In genomic region chr2:219287569-219288265, GRCh38 we compare ENCODE assay signal across 19 cellular contexts. TPM values are rescaled to one million over a fixed set of nuclear protein-coding genes. Genes with fewer than 3 reads are reported as not detected.
DNase-seq lines count a peak whose midpoint lies in the region; ATAC-seq, FAIRE-seq and TF ChIP-seq lines count a peak whose summit lies in the region.
"Had no signal": no experiment of that assay in that cellular context is flagged by ENCODE, and none has a peak within 500 bp of the region (broad histone marks: within the 10 kb centered on the region; RNA-seq: fewer than 3 reads in every experiment).

No MANE protein-coding gene starts in this region.

- H3K9me3 Mint-ChIP-seq in effector memory CD8-positive, alpha-beta T cell, result no peaks in the 10 kb centered on the region
- no peaks in the 10 kb centered on the region for H3K9me3 Mint-ChIP-seq in stimulated activated effector memory CD8-positive, alpha-beta T cell treated with anti-CD3 and anti-CD28 coated beads, Interleukin-12 subunit alpha, Interleukin-12 subunit beta, amount 100 ng/mL, for 72 hours
- no peaks in the 10 kb centered on the region for H3K9me3 Mint-ChIP-seq in activated CD8-positive, alpha-beta memory T cell treated with anti-CD3 and anti-CD28 coated beads, Interleukin-2, amount 10 ng/mL, durations not matched to agents 7 days and 5 days (ENCODE audit: low read depth)

- H3K4me3 Mint-ChIP-seq in effector memory CD8-positive, alpha-beta T cell, result no peak overlapping the region
- H3K4me3 Mint-ChIP-seq in stimulated activated effector memory CD8-positive, alpha-beta T cell treated with anti-CD3 and anti-CD28 coated beads, Interleukin-12 subunit alpha, Interleukin-12 subunit beta, amount 100 ng/mL, for 72 hours, result no peak overlapping the region
- H3K4me3 Mint-ChIP-seq in activated CD8-positive, alpha-beta memory T cell treated with anti-CD3 and anti-CD28 coated beads, Interleukin-2, amount 10 ng/mL, durations not matched to agents 7 days and 5 days, result no peak overlapping the region
- H3K4me3 Mint-ChIP-seq: CD14-positive monocyte had no signal

- intact Hi-C loops in ascending aorta (cut with DNase I), result no loop called here

- H3K36me3 ChIP-seq in ascending aorta, result peaks cover 25 to 30% of the 10 kb centered on the region in 2 donors

- H3K27ac ChIP-seq in RWPE1 (peak overlapping the region; percentile 98), ascending aorta (peak overlapping the region in 1 of 2 donors; percentile 38)
- H3K27ac ChIP-seq: brain microvascular endothelial cell, VCaP had no signal

- no peak for ATAC-seq in effector memory CD8-positive, alpha-beta T cell (replicated peaks)
- ATAC-seq in stimulated activated effector memory CD8-positive, alpha-beta T cell treated with anti-CD3 and anti-CD28 coated beads, Interleukin-12 subunit alpha, Interleukin-12 subunit beta, amount 100 ng/mL, for 72 hours, result no peak
- ATAC-seq in activated CD8-positive, alpha-beta memory T cell treated with anti-CD3 and anti-CD28 coated beads, Interleukin-2, amount 10 ng/mL, durations not matched to agents 7 days and 5 days, result no peak
- ATAC-seq: PC-3; stimulated activated naive CD8-positive, alpha-beta T cell treated with anti-CD3 and anti-CD28 coated beads, Interleukin-15, Interleukin-2, amounts not matched to agents 100 U/mL and 50 U/mL, for 24 hours had no signal

- peaks cover 5 to 17% of the 10 kb centered on the region in 2 donors for H3K4me1 ChIP-seq in ascending aorta

- peaks cover 2 to 6% of the 10 kb centered on the region in 2 donors for H3K4me1 Mint-ChIP-seq in effector memory CD8-positive, alpha-beta T cell (ENCODE audit: low read depth in 2 of 2)
- H3K4me1 Mint-ChIP-seq in stimulated activated effector memory CD8-positive, alpha-beta T cell treated with anti-CD3 and anti-CD28 coated beads, Interleukin-12 subunit alpha, Interleukin-12 subunit beta, amount 100 ng/mL, for 72 hours, result peaks cover 28% of the 10 kb centered on the region
- peaks cover 2% of the 10 kb centered on the region for H3K4me1 Mint-ChIP-seq in activated CD8-positive, alpha-beta memory T cell treated with anti-CD3 and anti-CD28 coated beads, Interleukin-2, amount 10 ng/mL, durations not matched to agents 7 days and 5 days

- CTCF ChIA-PET in RWPE1 (lab: Yijun Ruan, JAX), result interaction anchor here (1.1 kb wide), 1 partner anchor 10 kb away, joined by 6 read pairs; no protein-coding TSS in a partner anchor
- CTCF ChIA-PET in activated CD8-positive, alpha-beta memory T cell treated with anti-CD3 and anti-CD28 coated beads, Interleukin-2, amount 10 ng/mL, durations not matched to agents 7 days and 5 days (lab: Charles Lee), result interaction anchor here (0.8 kb wide), 1 partner anchor 10 kb away, joined by 3 read pairs; no protein-coding TSS in a partner anchor

- no peaks in the 10 kb centered on the region for H3K27me3 ChIP-seq in ascending aorta
- H3K27me3 ChIP-seq: brain microvascular endothelial cell had no signal

- H3K4me3 ChIP-seq in ascending aorta, result no peak overlapping the region

- H3K9me3 ChIP-seq in ascending aorta, result no peaks in the 10 kb centered on the region

- POLR2A ChIA-PET in RWPE1 (lab: Yijun Ruan, JAX; ENCODE audit: low non-redundant PET), result interaction anchor here (0.6 to 1.6 kb wide), 2 partner anchors 9 to 309 kb away, joined by 4 to 7 read pairs; partner anchors contain the start of gene DNAJB2

- H3K27ac Mint-ChIP-seq in effector memory CD8-positive, alpha-beta T cell, result peak overlapping the region; percentile 44 to 80
- H3K27ac Mint-ChIP-seq in stimulated activated effector memory CD8-positive, alpha-beta T cell treated with anti-CD3 and anti-CD28 coated beads, Interleukin-12 subunit alpha, Interleukin-12 subunit beta, amount 100 ng/mL, for 72 hours, result peak overlapping the region; percentile 64
- no peak overlapping the region for H3K27ac Mint-ChIP-seq in activated CD8-positive, alpha-beta memory T cell treated with anti-CD3 and anti-CD28 coated beads, Interleukin-2, amount 10 ng/mL, durations not matched to agents 7 days and 5 days

- H3K27me3 Mint-ChIP-seq in effector memory CD8-positive, alpha-beta T cell, result no peaks in the 10 kb centered on the region
- no peaks in the 10 kb centered on the region for H3K27me3 Mint-ChIP-seq in activated CD8-positive, alpha-beta memory T cell treated with anti-CD3 and anti-CD28 coated beads, Interleukin-2, amount 10 ng/mL, durations not matched to agents 7 days and 5 days

- peak; percentile 19; the same call in 1 of the 2 replicates for TF ChIP-seq POLR2A in GM12891 (IDR thresholded peaks at IDR 0.05; ENCODE audit: low read depth, low read length)

- DNase-seq in GM12891 (ENCODE audit: insufficient read length, low spot score) (no peak), RWPE1 (ENCODE audit: low spot score) (no peak), NCI-H2171 treated with DMSO at 0.1 percent for 48 hours (lab: John Stamatoyannopoulos, UW) (no peak), ascending aorta (ENCODE audit: low spot score in 2 of 2) (no peak)
- DNase-seq in effector memory CD8-positive, alpha-beta T cell, result no peak
- DNase-seq in stimulated activated effector memory CD8-positive, alpha-beta T cell treated with anti-CD3 and anti-CD28 coated beads, Interleukin-12 subunit alpha, Interleukin-12 subunit beta, amount 100 ng/mL, for 72 hours (ENCODE audit: low spot score in 2 of 2), result no peak
- DNase-seq in activated CD8-positive, alpha-beta memory T cell treated with anti-CD3 and anti-CD28 coated beads, Interleukin-2, amount 10 ng/mL, durations not matched to agents 7 days and 5 days, result no peak
- no peak for DNase-seq in activated CD4-positive, alpha-beta T cell treated with anti-CD3 and anti-CD28 coated beads, Interleukin-2, amount 50 U/mL, for 4 hours
- DNase-seq: activated gamma-delta T cell; brain microvascular endothelial cell; NCI-H1694 treated with DMSO at 0.1 percent for 48 hours; NCI-H510A treated with DMSO at 0.1 percent for 48 hours; PC-3; stimulated activated naive CD8-positive, alpha-beta T cell treated with anti-CD3 and anti-CD28 coated beads, Interleukin-15, Interleukin-2, amounts not matched to agents 100 U/mL and 50 U/mL, for 24 hours had no signal

- FAIRE-seq in GM12891 (lab: Jason Lieb, UNC), result no peak

- H3K36me3 Mint-ChIP-seq in effector memory CD8-positive, alpha-beta T cell (ENCODE audit: insufficient read depth), result peaks cover 35% of the 10 kb centered on the region
- peaks cover 33% of the 10 kb centered on the region for H3K36me3 Mint-ChIP-seq in stimulated activated effector memory CD8-positive, alpha-beta T cell treated with anti-CD3 and anti-CD28 coated beads, Interleukin-12 subunit alpha, Interleukin-12 subunit beta, amount 100 ng/mL, for 72 hours
- peaks cover 4% of the 10 kb centered on the region for H3K36me3 Mint-ChIP-seq in activated CD8-positive, alpha-beta memory T cell treated with anti-CD3 and anti-CD28 coated beads, Interleukin-2, amount 10 ng/mL, durations not matched to agents 7 days and 5 days

- no peak for TF ChIP-seq CTCF in RWPE1 (conservative IDR thresholded peaks at IDR 0.05; ENCODE audit: low read depth)
- TF ChIP-seq CTCF in ascending aorta (IDR thresholded peaks at IDR 0.05), result no peak

TF ChIP-seq in GM12891, 5 proteins besides CTCF, POLR2A, EP300 and RAD21:
- TF ChIP-seq SPI1 (IDR thresholded peaks at IDR 0.05; ENCODE audit: low read depth, low read length), result no peak

RNA-seq across cellular contexts. Expression of gene DNAJB2, which starts 8.6 kb away (rescaled TPM):
- 28.8 TPM for polyA plus RNA-seq in GM12891 (2012; ENCODE audit: low read depth, missing spikeins)
- total RNA-seq in activated CD8-positive, alpha-beta memory T cell treated with anti-CD3 and anti-CD28 coated beads, Interleukin-2, amount 10 ng/mL, durations not matched to agents 7 days and 5 days, result 10 to 100 TPM; 48.2 to 49.0 TPM
- 51.0 TPM for total RNA-seq in ascending aorta

RNA-seq across cellular contexts. Expression of gene PTPRN, which starts 21.5 kb away (rescaled TPM):
- polyA plus RNA-seq in GM12891 (2012; ENCODE audit: low read depth, missing spikeins), result 0.14 TPM
- total RNA-seq in activated CD8-positive, alpha-beta memory T cell treated with anti-CD3 and anti-CD28 coated beads, Interleukin-2, amount 10 ng/mL, durations not matched to agents 7 days and 5 days, result under 1 TPM in 1 of 2 experiments, not detected in 1; 0.28 TPM
- not detected for total RNA-seq in ascending aorta
- total RNA-seq: lung microvascular endothelial cell had no signal
- polyA plus RNA-seq: CD14-positive monocyte had no signal

RNA-seq across cellular contexts. Expression of gene TUBA4A, which starts 34.0 kb away (rescaled TPM):
- polyA plus RNA-seq in GM12891 (2012; ENCODE audit: low read depth, missing spikeins), result 114 TPM
- total RNA-seq in activated CD8-positive, alpha-beta memory T cell treated with anti-CD3 and anti-CD28 coated beads, Interleukin-2, amount 10 ng/mL, durations not matched to agents 7 days and 5 days, result 100 to 1,000 TPM; 244 to 337 TPM
- total RNA-seq in ascending aorta, result 71.1 TPM

RNA-seq across cellular contexts. Expression of gene TUBA4B, which starts 34.7 kb away (rescaled TPM):
- 0.06 TPM for polyA plus RNA-seq in GM12891 (2012; ENCODE audit: low read depth, missing spikeins)
- not detected for total RNA-seq in activated CD8-positive, alpha-beta memory T cell treated with anti-CD3 and anti-CD28 coated beads, Interleukin-2, amount 10 ng/mL, durations not matched to agents 7 days and 5 days
- total RNA-seq in ascending aorta, result not detected
- total RNA-seq: fibroblast of villous mesenchyme, lung microvascular endothelial cell, osteoblast, PC-3 had no signal
- polyA plus RNA-seq: CD14-positive monocyte had no signal

RNA-seq across cellular contexts. Expression of gene STK16, which starts 42.4 kb away (rescaled TPM):
- polyA plus RNA-seq in GM12891 (2012; ENCODE audit: low read depth, missing spikeins), result 31.0 TPM
- total RNA-seq in activated CD8-positive, alpha-beta memory T cell treated with anti-CD3 and anti-CD28 coated beads, Interleukin-2, amount 10 ng/mL, durations not matched to agents 7 days and 5 days, result 10 to 100 TPM; 37.3 to 41.7 TPM
- 15.2 TPM for total RNA-seq in ascending aorta
